In the genomic region with DNA sequence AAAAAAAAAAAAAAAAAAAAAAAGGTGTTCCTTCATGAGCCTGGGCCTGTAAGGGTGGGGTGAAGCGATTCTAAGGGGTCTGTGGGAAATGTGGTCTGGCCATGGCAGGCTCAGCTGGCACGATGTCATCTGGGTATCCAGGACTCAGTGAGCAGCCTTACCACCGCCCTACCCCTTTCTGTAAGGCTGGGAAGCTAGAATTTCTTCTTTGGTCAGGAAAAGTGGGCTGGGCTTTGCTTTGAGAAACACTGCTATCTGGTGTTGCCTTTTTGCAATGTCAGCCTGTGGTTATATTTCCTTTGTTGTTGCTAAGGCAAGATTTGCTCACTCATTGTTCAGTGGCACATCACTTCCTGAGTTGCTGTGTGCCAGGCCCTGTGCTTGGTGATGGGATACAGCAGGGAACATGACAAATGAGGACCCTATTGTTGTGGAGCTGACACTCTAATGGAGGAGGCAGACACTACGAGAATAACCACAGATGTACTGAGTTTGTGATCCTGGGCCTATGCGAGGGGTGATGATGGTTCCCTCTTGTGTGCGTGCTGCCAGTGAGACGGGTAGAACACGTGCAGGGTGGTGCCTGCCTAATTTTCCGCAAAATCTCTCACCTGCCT, we compare ENCODE assay signal across 8 cellular contexts.
A peak's percentile ranks its signal among the peaks of the same experiment; 100 is the strongest.
DNase-seq lines count a peak whose midpoint lies in the region; ATAC-seq lines count a peak whose summit lies in the region.

No MANE protein-coding gene starts in this region.

- no peak for ATAC-seq in HG03342 (IDR thresholded peaks at IDR 0.05; ENCODE audit: unreplicated experiment)
- ATAC-seq in GM21737 (IDR thresholded peaks at IDR 0.05; ENCODE audit: unreplicated experiment), result no peak

- peak in 4 of 6 experiments; percentile 3 to 27 (median 14) for DNase-seq in stimulated activated naive CD4-positive, alpha-beta T cell (lab: John Stamatoyannopoulos, UW)
- no peak for DNase-seq in stimulated activated naive CD4-positive, alpha-beta T cell treated with Interleukin-2 at 50 U/mL for 16 hours (lab: John Stamatoyannopoulos, UW)
- peak; percentile 16 for DNase-seq in NCI-H1694 (lab: John Stamatoyannopoulos, UW)
- DNase-seq in activated T-cell treated with anti-CD3 and anti-CD28 coated beads for 4 hours, result peak; percentile 2
- peak; percentile 67 for DNase-seq in foreskin melanocyte
- peak; percentile 21 to 22 for DNase-seq in stimulated activated CD4-positive, alpha-beta T cell treated with anti-CD3 and anti-CD28 coated beads, Interleukin-2, amount 100 ng/mL, for 24 hours
